ENCODE assay signal across 9 cellular contexts in the genomic region with DNA sequence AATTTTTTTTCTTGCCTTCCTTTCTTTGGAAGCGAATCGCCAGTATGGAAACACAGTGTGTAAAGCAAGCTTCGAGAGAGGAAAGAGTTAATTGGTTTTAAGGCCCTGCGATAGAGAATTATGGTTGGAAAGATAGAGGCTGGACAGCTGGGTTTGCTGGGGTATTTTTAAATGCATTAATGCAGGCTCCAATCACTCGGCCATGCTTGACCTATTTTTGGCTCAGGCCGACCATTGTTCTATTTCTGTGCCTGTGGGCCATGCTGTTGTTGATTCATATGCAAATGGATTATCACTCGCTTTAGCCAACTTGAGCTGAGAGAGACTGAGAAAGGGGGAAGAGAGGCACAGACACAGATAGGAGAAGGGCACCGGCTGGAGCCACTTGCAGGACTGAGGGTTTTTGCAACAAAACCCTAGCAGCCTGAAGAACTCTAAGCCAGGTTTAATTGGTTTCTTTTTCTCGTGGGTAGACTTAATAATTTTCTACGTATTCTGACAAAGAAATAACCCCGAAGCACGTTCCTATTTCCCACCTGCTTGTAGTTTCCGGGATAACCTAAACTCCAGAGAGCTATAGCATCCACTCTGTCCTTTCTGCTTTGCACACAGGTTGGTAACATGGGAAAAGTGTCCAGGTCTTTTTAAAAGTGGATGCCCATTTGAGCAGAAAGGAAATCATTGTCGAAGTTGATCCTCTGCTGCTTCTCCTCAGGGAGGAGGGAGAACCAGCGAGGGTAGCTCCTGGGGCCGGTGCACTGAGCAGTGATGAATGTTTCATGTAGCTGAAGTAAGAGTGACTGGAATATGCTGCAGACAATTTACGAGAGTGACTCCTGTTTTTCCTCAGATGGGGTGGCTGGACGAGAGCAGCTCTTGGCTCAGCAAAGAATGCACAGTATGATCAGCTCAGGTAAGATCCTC. TPM values are rescaled to one million over a fixed set of nuclear protein-coding genes. Genes with fewer than 3 reads are reported as not detected.
A peak's percentile ranks its signal among the peaks of the same experiment; 100 is the strongest.
DNase-seq lines count a peak whose midpoint lies in the region; ATAC-seq, FAIRE-seq and TF ChIP-seq lines count a peak whose summit lies in the region.
"Had no signal": no experiment of that assay in that cellular context is flagged by ENCODE, and none has a peak within 500 bp of the region (broad histone marks: within the 10 kb centered on the region; RNA-seq: fewer than 3 reads in every experiment).

A gene (plus strand): TSS at position 338 of the 924 bp plus-strand sequence. CDS start 554 bp downstream, at position 892.

- peaks cover 17% of the 10 kb centered on the region for H3K4me1 Mint-ChIP-seq in activated CD4-positive, alpha-beta T cell treated with anti-CD3 and anti-CD28 coated beads, Interleukin-2, amount 10 ng/mL, durations not matched to agents 24 days and 14 days
- peaks cover 18 to 28% of the 10 kb centered on the region in 2 donors for H3K4me1 Mint-ChIP-seq in natural killer cell treated with Interleukin-12 subunit alpha and Interleukin-12 subunit beta and Interleukin-15 and Interleukin-18, amount 100 ng/mL, for 72 hours (ENCODE audit: low read depth in 2 of 2)

- peak; percentile 90 for ATAC-seq in HG02759 (IDR thresholded peaks at IDR 0.05; ENCODE audit: unreplicated experiment)
- peak; percentile 74 to 79 for ATAC-seq in natural killer cell treated with Interleukin-12 subunit alpha and Interleukin-12 subunit beta and Interleukin-15 and Interleukin-18, amount 100 ng/mL, for 72 hours

- no peaks in the 10 kb centered on the region for H3K36me3 Mint-ChIP-seq in activated CD4-positive, alpha-beta T cell treated with anti-CD3 and anti-CD28 coated beads, Interleukin-2, amount 10 ng/mL, durations not matched to agents 24 days and 14 days (ENCODE audit: low read depth)
- H3K36me3 Mint-ChIP-seq in natural killer cell treated with Interleukin-12 subunit alpha and Interleukin-12 subunit beta and Interleukin-15 and Interleukin-18, amount 100 ng/mL, for 72 hours, result no peaks in the 10 kb centered on the region

- peak within 1 kb of the TSS; percentile 84 for H3K27ac Mint-ChIP-seq in activated CD4-positive, alpha-beta T cell treated with anti-CD3 and anti-CD28 coated beads, Interleukin-2, amount 10 ng/mL, durations not matched to agents 24 days and 14 days
- peak within 1 kb of the TSS; percentile 34 to 55 for H3K27ac Mint-ChIP-seq in natural killer cell treated with Interleukin-12 subunit alpha and Interleukin-12 subunit beta and Interleukin-15 and Interleukin-18, amount 100 ng/mL, for 72 hours

- intact Hi-C loops in activated CD4-positive, alpha-beta T cell treated with anti-CD3 and anti-CD28 coated beads, Interleukin-2, amount 10 ng/mL, durations not matched to agents 24 days and 14 days (cut with micrococcal nuclease), result loop anchor here (1.0 to 2.0 kb wide), 4 partner anchors 13 to 143 kb away; no protein-coding TSS in a partner anchor

- DNase-seq in activated CD4-positive, alpha-beta T cell treated with anti-CD3 and anti-CD28 coated beads, Interleukin-2, amount 10 ng/mL, durations not matched to agents 24 days and 14 days, result no peak
- no peak for DNase-seq in activated CD4-positive, alpha-beta T cell treated with anti-CD3 and anti-CD28 coated beads for 1 hour
- DNase-seq in NCI-H1436 treated with DMSO at 0.1 percent for 48 hours (lab: John Stamatoyannopoulos, UW), result peak; percentile 29
- peak in 1 of 2 donors; percentile 5 for DNase-seq in frontal cortex (ENCODE audit: low spot score in 2 of 2)
- DNase-seq in natural killer cell treated with Interleukin-12 subunit alpha and Interleukin-12 subunit beta and Interleukin-15 and Interleukin-18, amount 100 ng/mL, for 72 hours (ENCODE audit: low spot score), result no peak
- DNase-seq in NCI-H2171 (lab: John Stamatoyannopoulos, UW), result no peak
- DNase-seq: DND-41 had no signal

- H3K9me3 Mint-ChIP-seq in activated CD4-positive, alpha-beta T cell treated with anti-CD3 and anti-CD28 coated beads, Interleukin-2, amount 10 ng/mL, durations not matched to agents 24 days and 14 days, result no peaks in the 10 kb centered on the region
- no peaks in the 10 kb centered on the region for H3K9me3 Mint-ChIP-seq in natural killer cell treated with Interleukin-12 subunit alpha and Interleukin-12 subunit beta and Interleukin-15 and Interleukin-18, amount 100 ng/mL, for 72 hours

- no peak for FAIRE-seq in frontal cortex (lab: Jason Lieb, UNC)

- no peak for TF ChIP-seq CTCF in WI38 (IDR thresholded peaks at IDR 0.05; ENCODE audit: low read depth, low read length)

- H3K4me3 Mint-ChIP-seq in activated CD4-positive, alpha-beta T cell treated with anti-CD3 and anti-CD28 coated beads, Interleukin-2, amount 10 ng/mL, durations not matched to agents 24 days and 14 days, result peak within 1 kb of the TSS; percentile 73
- peak within 1 kb of the TSS; percentile 83 for H3K4me3 Mint-ChIP-seq in natural killer cell treated with Interleukin-12 subunit alpha and Interleukin-12 subunit beta and Interleukin-15 and Interleukin-18, amount 100 ng/mL, for 72 hours

- H3K4me3 ChIP-seq in WI38 (ENCODE audit: low read depth, low read length), result peak within 1 kb of the TSS; percentile 47

- H3K27me3 Mint-ChIP-seq in activated CD4-positive, alpha-beta T cell treated with anti-CD3 and anti-CD28 coated beads, Interleukin-2, amount 10 ng/mL, durations not matched to agents 24 days and 14 days, result peaks cover 1% of the 10 kb centered on the region
- H3K27me3 Mint-ChIP-seq in natural killer cell treated with Interleukin-12 subunit alpha and Interleukin-12 subunit beta and Interleukin-15 and Interleukin-18, amount 100 ng/mL, for 72 hours, result no peaks in the 10 kb centered on the region

RNA-seq across cellular contexts. Expression of the gene that starts here (rescaled TPM):
- total RNA-seq in activated CD4-positive, alpha-beta T cell treated with anti-CD3 and anti-CD28 coated beads, Interleukin-2, amount 10 ng/mL, durations not matched to agents 24 days and 14 days, result 2.9 and 3.0 TPM in 2 replicates
- total RNA-seq in frontal cortex, result 117 TPM
- 10 to 100 TPM in 1 of 2 donors, 1 to 10 TPM in 1; 9.9 to 15.0 TPM for total RNA-seq in natural killer cell treated with Interleukin-12 subunit alpha and Interleukin-12 subunit beta and Interleukin-15 and Interleukin-18, amount 100 ng/mL, for 72 hours
